Comparison of ENCODE assay signal across 24 cellular contexts in the genomic region with DNA sequence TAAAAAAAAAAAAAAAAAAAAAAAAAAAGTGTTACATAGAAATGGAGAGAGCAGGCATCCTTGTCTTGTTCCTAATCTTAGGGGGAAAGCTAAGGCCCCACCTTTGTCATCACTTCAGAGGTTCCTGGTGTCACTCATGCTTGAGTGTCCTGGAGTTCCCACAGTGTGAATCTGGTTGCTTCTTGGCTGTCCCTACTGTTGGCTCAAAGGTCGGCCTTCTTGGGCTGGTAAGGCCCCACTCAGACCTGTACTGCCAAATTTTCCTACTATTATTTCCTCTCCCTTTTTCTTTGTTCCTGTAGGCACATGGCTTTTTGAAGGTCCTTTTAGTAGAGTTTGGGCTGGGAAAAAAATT. TPM values are rescaled to one million over a fixed set of nuclear protein-coding genes. Genes with fewer than 3 reads are reported as not detected.
"Had no signal": no experiment of that assay in that cellular context is flagged by ENCODE, and none has a peak within 500 bp of the region (broad histone marks: within the 10 kb centered on the region; RNA-seq: fewer than 3 reads in every experiment).

No MANE protein-coding gene starts in this region.

- H3K4me3 Mint-ChIP-seq: activated CD4-positive, alpha-beta memory T cell treated with anti-CD3 and anti-CD28 coated beads for 36 hours; effector memory CD8-positive, alpha-beta T cell; mesothelial cell of epicardium; naive thymus-derived CD8-positive, alpha-beta T cell; stimulated activated naive CD8-positive, alpha-beta T cell treated with anti-CD3 and anti-CD28 coated beads, Interleukin-15, amount 100 ng/mL, for 72 hours had no signal

- H3K36me3 ChIP-seq: uterus had no signal

- DNase-seq: activated CD4-positive, alpha-beta memory T cell treated with anti-CD3 and anti-CD28 coated beads for 36 hours; activated CD4-positive, alpha-beta T cell treated with anti-CD3 and anti-CD28 coated beads for 48 hours; activated gamma-delta T cell; activated naive CD4-positive, alpha-beta T cell treated with anti-CD3 and anti-CD28 coated beads, Interleukin-2, amount 50 U/mL, for 16 hours; activated T-cell treated with anti-CD3 and anti-CD28 coated beads for 4 hours; adrenal gland; colonic mucosa; dorsolateral prefrontal cortex; effector memory CD8-positive, alpha-beta T cell; hypothalamus; islet precursor cell; left colon; naive thymus-derived CD8-positive, alpha-beta T cell; retina; stimulated activated CD4-positive, alpha-beta T cell treated with anti-CD3 and anti-CD28 coated beads, Interleukin-12 subunit alpha, Interleukin-12 subunit beta, amount 100 ng/mL, for 4 hours; stimulated activated CD4-positive, alpha-beta T cell treated with anti-CD3 and anti-CD28 coated beads, Interleukin-4, amount 100 ng/mL, for 4 hours; stimulated activated naive CD8-positive, alpha-beta T cell treated with anti-CD3 and anti-CD28 coated beads, Interleukin-15, amount 100 ng/mL, for 72 hours had no signal

- ATAC-seq: effector memory CD8-positive, alpha-beta T cell; left colon; naive thymus-derived CD8-positive, alpha-beta T cell; stimulated activated naive CD8-positive, alpha-beta T cell treated with anti-CD3 and anti-CD28 coated beads, Interleukin-15, amount 100 ng/mL, for 72 hours had no signal

- H3K27ac ChIP-seq: adrenal gland, breast epithelium, colonic mucosa, dorsolateral prefrontal cortex, suprapubic skin, tibial nerve had no signal

- H3K4me3 ChIP-seq: adrenal gland, breast epithelium, colonic mucosa, dorsolateral prefrontal cortex, esophagus muscularis mucosa, lung, suprapubic skin, tibial nerve, uterus had no signal

- H3K9me3 Mint-ChIP-seq: activated CD4-positive, alpha-beta memory T cell treated with anti-CD3 and anti-CD28 coated beads for 36 hours; effector memory CD8-positive, alpha-beta T cell; mesothelial cell of epicardium; naive thymus-derived CD8-positive, alpha-beta T cell; stimulated activated naive CD8-positive, alpha-beta T cell treated with anti-CD3 and anti-CD28 coated beads, Interleukin-15, amount 100 ng/mL, for 72 hours had no signal

- H3K9me3 ChIP-seq: adrenal gland, breast epithelium, colonic mucosa, esophagus muscularis mucosa, suprapubic skin, tibial nerve, uterus had no signal

- H3K4me1 Mint-ChIP-seq: mesothelial cell of epicardium had no signal

- H3K27ac Mint-ChIP-seq: mesothelial cell of epicardium had no signal

- H3K27me3 ChIP-seq: adrenal gland, breast epithelium, colonic mucosa, dorsolateral prefrontal cortex, esophagus muscularis mucosa, suprapubic skin, tibial nerve, uterus had no signal

- H3K4me1 ChIP-seq: breast epithelium, colonic mucosa, uterus had no signal

RNA-seq across cellular contexts. Expression of gene MCM10, which starts 39.9 kb away (rescaled TPM):
- polyA plus RNA-seq: naive thymus-derived CD8-positive, alpha-beta T cell had no signal
